In genomic region chr2:80548469-80548868, GRCh38 we compare ENCODE assay signal across 1 cellular context.
TF ChIP-seq lines count a peak whose summit lies in the region.

No MANE protein-coding gene starts in this region.

TF ChIP-seq in H1, 55 proteins besides CTCF, POLR2A, EP300 and RAD21 (continued from another document):
- TF ChIP-seq CHD7 (IDR thresholded peaks at IDR 0.05; ENCODE audit: insufficient replicate concordance, low read length), result no peak
- TF ChIP-seq SIX5 (IDR thresholded peaks at IDR 0.05; ENCODE audit: low read depth, low read length), result no peak
- no peak for TF ChIP-seq CHD2 (IDR thresholded peaks at IDR 0.05; ENCODE audit: low read length)
- TF ChIP-seq ASH2L (IDR thresholded peaks at IDR 0.05; ENCODE audit: low read length), result no peak
- no peak for TF ChIP-seq HDAC2 (IDR thresholded peaks at IDR 0.05; ENCODE audit: borderline replicate concordance in 1 of 2, low read depth in 2 of 2, low read length in 2 of 2)
- no peak for TF ChIP-seq RNF2 (IDR thresholded peaks at IDR 0.05; ENCODE audit: borderline replicate concordance, low read depth, low read length, missing control alignments, poor library complexity, severe bottlenecking)
- TF ChIP-seq YY1 (IDR thresholded peaks at IDR 0.05; ENCODE audit: low read depth, low read length), result no peak
- TF ChIP-seq SIN3A (conservative IDR thresholded peaks at IDR 0.05 in 1 of 2, IDR thresholded peaks at IDR 0.05 in 1 of 2; ENCODE audit: low read depth in 1 of 2, low read length in 2 of 2), result no peak
- no peak for TF ChIP-seq EGR1 (IDR thresholded peaks at IDR 0.05; ENCODE audit: borderline replicate concordance, low read depth, low read length)
- no peak for TF ChIP-seq POU5F1 (IDR thresholded peaks at IDR 0.05; ENCODE audit: low read depth, low read length)
- no peak for TF ChIP-seq EZH2 (IDR thresholded peaks at IDR 0.05; ENCODE audit: low read depth, low read length, severe bottlenecking)
- no peak for TF ChIP-seq SP4 (IDR thresholded peaks at IDR 0.05; ENCODE audit: low read length)
- no peak for TF ChIP-seq JUND (IDR thresholded peaks at IDR 0.05; ENCODE audit: low read length)
